Comparison of ENCODE assay signal across 1 cellular context in genomic region chr12:13811061-13811460, GRCh38.
TF ChIP-seq lines count a peak whose summit lies in the region.

No MANE protein-coding gene starts in this region.

TF ChIP-seq in SK-N-SH, 30 proteins besides CTCF, POLR2A, EP300 and RAD21 (continued from another document):
- TF ChIP-seq, protein P1, sequence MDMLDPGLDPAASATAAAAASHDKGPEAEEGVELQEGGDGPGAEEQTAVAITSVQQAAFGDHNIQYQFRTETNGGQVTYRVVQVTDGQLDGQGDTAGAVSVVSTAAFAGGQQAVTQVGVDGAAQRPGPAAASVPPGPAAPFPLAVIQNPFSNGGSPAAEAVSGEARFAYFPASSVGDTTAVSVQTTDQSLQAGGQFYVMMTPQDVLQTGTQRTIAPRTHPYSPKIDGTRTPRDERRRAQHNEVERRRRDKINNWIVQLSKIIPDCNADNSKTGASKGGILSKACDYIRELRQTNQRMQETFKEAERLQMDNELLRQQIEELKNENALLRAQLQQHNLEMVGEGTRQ (IDR thresholded peaks at IDR 0.05; ENCODE audit: borderline replicate concordance, low read depth, low read length), result no peak
- TF ChIP-seq CHD2 (IDR thresholded peaks at IDR 0.05; ENCODE audit: low read length, partially characterized antibody), result no peak
- no peak for TF ChIP-seq TEAD4 (IDR thresholded peaks at IDR 0.05; ENCODE audit: borderline replicate concordance, insufficient read depth)
- TF ChIP-seq JUND (IDR thresholded peaks at IDR 0.05), result no peak
- no peak for TF ChIP-seq TAF1 (IDR thresholded peaks at IDR 0.05; ENCODE audit: borderline replicate concordance, low read depth, low read length)
- no peak for TF ChIP-seq REST (IDR thresholded peaks at IDR 0.05; ENCODE audit: low read depth, low read length)
- no peak for TF ChIP-seq GABPA (IDR thresholded peaks at IDR 0.05; ENCODE audit: low read depth)
